Comparison of ENCODE assay signal across 1 cellular context in genomic region chr20:48626938-48627736, GRCh38.
TF ChIP-seq lines count a peak whose summit lies in the region.

No MANE protein-coding gene starts in this region.

TF ChIP-seq in GM23338, 12 proteins besides CTCF, POLR2A, EP300 and RAD21 (continued from another document):
- TF ChIP-seq ZNF462 (CRISPR knock-in tag; IDR thresholded peaks at IDR 0.05) (no peak), EZH2phosphoT487 (IDR thresholded peaks at IDR 0.05; ENCODE audit: unreplicated experiment) (no peak), ETS1 (IDR thresholded peaks at IDR 0.05) (no peak), POLR2AphosphoS5 (IDR thresholded peaks at IDR 0.05; ENCODE audit: low read depth) (no peak), EZH2 (IDR thresholded peaks at IDR 0.05; ENCODE audit: low read depth, unreplicated experiment) (no peak), CREB1 (CRISPR knock-in tag; IDR thresholded peaks at IDR 0.05; ENCODE audit: low read depth) (no peak), ZNF114 (CRISPR knock-in tag; IDR thresholded peaks at IDR 0.05) (no peak), REST (IDR thresholded peaks at IDR 0.05; ENCODE audit: unreplicated experiment) (no peak), ZNF331 (CRISPR knock-in tag; IDR thresholded peaks at IDR 0.05; ENCODE audit: low read depth) (no peak), STAT1 (IDR thresholded peaks at IDR 0.05; ENCODE audit: unreplicated experiment) (no peak), JUNB (IDR thresholded peaks at IDR 0.05; ENCODE audit: unreplicated experiment) (no peak)
TF ChIP-seq in GM23338: peak in this region for 0.
